1 cellular context compared by ENCODE assay signal in genomic region chr3:32640939-32641725, GRCh38.
TF ChIP-seq lines count a peak whose summit lies in the region.

No MANE protein-coding gene starts in this region.

TF ChIP-seq in HCT116, 20 proteins besides CTCF, POLR2A, EP300 and RAD21:
- TF ChIP-seq EZH2 (IDR thresholded peaks at IDR 0.05) (no peak), MAX (IDR thresholded peaks at IDR 0.05) (no peak), SIN3A (IDR thresholded peaks at IDR 0.05; ENCODE audit: low read depth) (no peak), ELF1 (IDR thresholded peaks at IDR 0.05; ENCODE audit: borderline replicate concordance, low read depth) (no peak), REST (IDR thresholded peaks at IDR 0.05; ENCODE audit: low read depth) (no peak), YY1 (IDR thresholded peaks at IDR 0.05; ENCODE audit: extremely low read depth, insufficient replicate concordance, low read depth, low read length) (no peak), EGR1 (IDR thresholded peaks at IDR 0.05; ENCODE audit: low read depth) (no peak), EZH2phosphoT487 (IDR thresholded peaks at IDR 0.05; ENCODE audit: borderline replicate concordance) (no peak), TCF7L2 (IDR thresholded peaks at IDR 0.05; ENCODE audit: borderline replicate concordance, extremely low read depth, insufficient read depth, insufficient read length) (no peak), ZFX (IDR thresholded peaks at IDR 0.05) (no peak)
TF ChIP-seq in HCT116: peak in this region for 0.
